28 cellular contexts compared by ENCODE assay signal in genomic region chr1:33244809-33245186, GRCh38. TPM values are rescaled to one million over a fixed set of nuclear protein-coding genes. Genes with fewer than 3 reads are reported as not detected.
A peak's percentile ranks its signal among the peaks of the same experiment; 100 is the strongest.
DNase-seq lines count a peak whose midpoint lies in the region; ATAC-seq and TF ChIP-seq lines count a peak whose summit lies in the region.
"Had no signal": no experiment of that assay in that cellular context is flagged by ENCODE, and none has a peak within 500 bp of the region (broad histone marks: within the 10 kb centered on the region; RNA-seq: fewer than 3 reads in every experiment).

No MANE protein-coding gene starts in this region.

- no peak for TF ChIP-seq CTCF in left ventricle myocardium inferior (IDR thresholded peaks at IDR 0.05; ENCODE audit: borderline replicate concordance)
- no peak for TF ChIP-seq CTCF in heart left ventricle (IDR thresholded peaks at IDR 0.05)
- no peak for TF ChIP-seq CTCF in type B pancreatic cell (conservative IDR thresholded peaks at IDR 0.05)

- H3K9me3 ChIP-seq in left ventricle myocardium inferior (replicated peaks) (no peaks in the 10 kb centered on the region), heart left ventricle (no peaks in the 10 kb centered on the region)
- H3K9me3 ChIP-seq in effector memory CD4-positive, alpha-beta T cell (ENCODE audit: control insufficient read depth, low read length), result no peaks in the 10 kb centered on the region
- H3K9me3 ChIP-seq: BLaER1, spleen, vagina had no signal

- H3K4me1 Mint-ChIP-seq in type B pancreatic cell (ENCODE audit: unreplicated experiment), result peaks cover 41% of the 10 kb centered on the region
- H3K4me1 Mint-ChIP-seq: activated CD4-positive, alpha-beta T cell treated with anti-CD3 and anti-CD28 coated beads, Interleukin-2, amount 10 ng/mL, durations not matched to agents 24 days and 14 days; stimulated activated naive B cell treated with anti-CD40 and anti-IgM and Interleukin-4, amounts not matched to agents 10 μg/mL and 1 μg/mL and 100 μg/mL, for 72 hours had no signal

- H3K27ac ChIP-seq in left ventricle myocardium inferior (replicated peaks) (peak overlapping the region; percentile 20), heart left ventricle (no peak overlapping the region)
- no peak overlapping the region for H3K27ac ChIP-seq in effector memory CD4-positive, alpha-beta T cell (ENCODE audit: insufficient read depth, low read length, poor library complexity, severe bottlenecking)
- H3K27ac ChIP-seq: BLaER1, vagina, WERI-Rb-1 had no signal

- 78 to 83% (median 80%) methylated on average over 2 of the region's 2 CpGs for WGBS in heart left ventricle, 4 donors

- TF ChIP-seq POLR2A in heart left ventricle (IDR thresholded peaks at IDR 0.05), result no peak

- H3K4me3 ChIP-seq in left ventricle myocardium inferior, result no peak overlapping the region
- H3K4me3 ChIP-seq in heart left ventricle, result no peak overlapping the region
- H3K4me3 ChIP-seq in effector memory CD4-positive, alpha-beta T cell (ENCODE audit: insufficient read depth, low read depth, low read length, poor library complexity, severe bottlenecking), result no peak overlapping the region
- H3K4me3 ChIP-seq: BLaER1, cardiac muscle cell, lung, spleen, vagina had no signal

- ATAC-seq in heart left ventricle (no peak), HG03025 (IDR thresholded peaks at IDR 0.05; ENCODE audit: low FRiP score, unreplicated experiment) (no peak), HG02884 (IDR thresholded peaks at IDR 0.05; ENCODE audit: unreplicated experiment) (no peak)
- ATAC-seq: stimulated activated naive B cell treated with anti-CD40 and anti-IgM and Interleukin-4, amounts not matched to agents 10 μg/mL and 1 μg/mL and 100 μg/mL, for 72 hours had no signal

- H3K36me3 ChIP-seq in left ventricle myocardium inferior (no peaks in the 10 kb centered on the region), heart left ventricle (no peaks in the 10 kb centered on the region)
- no peaks in the 10 kb centered on the region for H3K36me3 ChIP-seq in effector memory CD4-positive, alpha-beta T cell (ENCODE audit: control insufficient read depth, insufficient read depth, low read length)
- H3K36me3 ChIP-seq: BLaER1, cardiac muscle cell, spleen, vagina, WERI-Rb-1 had no signal

- H3K9me3 Mint-ChIP-seq in type B pancreatic cell, result no peaks in the 10 kb centered on the region
- H3K9me3 Mint-ChIP-seq: activated naive CD4-positive, alpha-beta T cell treated with anti-CD3 and anti-CD28 coated beads for 36 hours had no signal

- intact Hi-C loops in left ventricle myocardium inferior (cut with micrococcal nuclease), result no loop called here
- intact Hi-C loops in heart left ventricle (cut with DNase I), result no loop called here

- H3K36me3 Mint-ChIP-seq in type B pancreatic cell, result no peaks in the 10 kb centered on the region
- H3K36me3 Mint-ChIP-seq: stimulated activated naive B cell treated with anti-CD40 and anti-IgM and Interleukin-4, amounts not matched to agents 10 μg/mL and 1 μg/mL and 100 μg/mL, for 72 hours had no signal

- H3K27ac Mint-ChIP-seq in type B pancreatic cell, result peak overlapping the region; percentile 37
- H3K27ac Mint-ChIP-seq: activated CD4-positive, alpha-beta T cell treated with anti-CD3 and anti-CD28 coated beads, Interleukin-2, amount 10 ng/mL, durations not matched to agents 24 days and 14 days; activated naive CD4-positive, alpha-beta T cell treated with anti-CD3 and anti-CD28 coated beads for 36 hours; stimulated activated naive B cell treated with anti-CD40 and anti-IgM and Interleukin-4, amounts not matched to agents 10 μg/mL and 1 μg/mL and 100 μg/mL, for 72 hours had no signal

- no peaks in the 10 kb centered on the region for H3K27me3 ChIP-seq in left ventricle myocardium inferior (ENCODE audit: low read depth)
- H3K27me3 ChIP-seq in heart left ventricle, result no peaks in the 10 kb centered on the region
- H3K27me3 ChIP-seq in effector memory CD4-positive, alpha-beta T cell (replicated peaks; ENCODE audit: control insufficient read depth, insufficient read depth, low read length, poor library complexity, severe bottlenecking), result peaks cover under 1% of the 10 kb centered on the region
- H3K27me3 ChIP-seq: BLaER1, cardiac muscle cell, vagina had no signal

- DNase-seq in left ventricle myocardium inferior (no peak), heart left ventricle (no peak), NCI-H69 (lab: John Stamatoyannopoulos, UW) (peak; percentile 69), islet precursor cell (peak; percentile 87), type B pancreatic cell (ENCODE audit: extremely low spot score, unreplicated experiment) (no peak)
- DNase-seq in effector memory CD4-positive, alpha-beta T cell, result no peak
- DNase-seq: ACHN; activated CD4-positive, alpha-beta T cell treated with anti-CD3 and anti-CD28 coated beads, Interleukin-2, amount 10 ng/mL, durations not matched to agents 24 days and 14 days; activated naive CD4-positive, alpha-beta T cell treated with anti-CD3 and anti-CD28 coated beads for 36 hours; activated T-cell treated with anti-CD3 and anti-CD28 coated beads, Interleukin-2, amount 50 U/mL, for 48 hours; amniotic stem cell; COR-L47; cortex of kidney; Kasumi-1; kidney; NCI-H2029; NCI-H524 treated with DMSO at 0.1 percent for 48 hours; occipital lobe; spleen; stimulated activated CD4-positive, alpha-beta T cell treated with anti-CD3 and anti-CD28 coated beads, Interleukin-4, amount 100 ng/mL, for 24 hours; stimulated activated naive B cell treated with anti-CD40 and anti-IgM and Interleukin-4, amounts not matched to agents 10 μg/mL and 1 μg/mL and 100 μg/mL, for 72 hours; WERI-Rb-1 had no signal

- peaks cover 7% of the 10 kb centered on the region for H3K27me3 Mint-ChIP-seq in type B pancreatic cell

- no peak overlapping the region for H3K4me3 Mint-ChIP-seq in type B pancreatic cell
- H3K4me3 Mint-ChIP-seq: activated CD4-positive, alpha-beta T cell treated with anti-CD3 and anti-CD28 coated beads, Interleukin-2, amount 10 ng/mL, durations not matched to agents 24 days and 14 days; activated naive CD4-positive, alpha-beta T cell treated with anti-CD3 and anti-CD28 coated beads for 36 hours; stimulated activated naive B cell treated with anti-CD40 and anti-IgM and Interleukin-4, amounts not matched to agents 10 μg/mL and 1 μg/mL and 100 μg/mL, for 72 hours had no signal

- no peaks in the 10 kb centered on the region for H3K4me1 ChIP-seq in left ventricle myocardium inferior
- H3K4me1 ChIP-seq in heart left ventricle, result peaks cover 0 to 2% (median 0%) of the 10 kb centered on the region in 12 donors
- no peaks in the 10 kb centered on the region for H3K4me1 ChIP-seq in effector memory CD4-positive, alpha-beta T cell (ENCODE audit: control insufficient read depth, insufficient read depth, low read length, poor library complexity, severe bottlenecking)
- H3K4me1 ChIP-seq: vagina had no signal

RNA-seq across cellular contexts. Expression of gene ZNF362, which starts 11.5 kb away (rescaled TPM):
- total RNA-seq in left ventricle myocardium inferior, result 32.4 TPM
- 10 to 100 TPM; 24.9 to 39.7 (median 33.3) TPM for total RNA-seq in heart left ventricle
- polyA plus RNA-seq in heart left ventricle, result 10 to 100 TPM; 11.1 to 18.8 TPM
- total RNA-seq in type B pancreatic cell (ENCODE audit: low replicate concordance), result 49.0 and 66.5 TPM in 2 replicates

Comparison
In these comparisons a context has a peak if more than half of its experiments do, and no peak if none do; other contexts are left out.
1. DNase-seq: peak in NCI-H69 (single experiment) and islet precursor cell (single experiment); none in left ventricle myocardium inferior (single experiment), heart left ventricle (0 of 5), type B pancreatic cell (single experiment) and effector memory CD4-positive, alpha-beta T cell (0 of 3).